ENCODE assay signal across 28 cellular contexts in genomic region chr6:73497915-73498314, GRCh38.
"Had no signal": no experiment of that assay in that cellular context is flagged by ENCODE, and none has a peak within 500 bp of the region (broad histone marks: within the 10 kb centered on the region; RNA-seq: fewer than 3 reads in every experiment).

No MANE protein-coding gene starts in this region.

- H3K4me2 ChIP-seq: neural progenitor cell had no signal

- FAIRE-seq: small intestine had no signal

- H2AFZ ChIP-seq: neural progenitor cell, parathyroid adenoma had no signal

- H3K9ac ChIP-seq: neural progenitor cell, parathyroid adenoma had no signal

- DNase-seq: natural killer cell; occipital lobe; ovary; posterior cingulate gyrus; psoas muscle; right cardiac atrium; right lobe of liver; sigmoid colon; small intestine; stimulated activated CD4-positive, alpha-beta T cell treated with anti-CD3 and anti-CD28 coated beads, Interleukin-15, amount 100 ng/mL, for 24 hours; stimulated activated CD4-positive, alpha-beta T cell treated with anti-CD3 and anti-CD28 coated beads, Interleukin-2, amount 100 ng/mL, for 24 hours; stimulated activated CD4-positive, alpha-beta T cell treated with anti-CD3 and anti-CD28 coated beads, Interleukin-2, amount 100 ng/mL, for 48 hours; stimulated activated CD4-positive, alpha-beta T cell treated with anti-CD3 and anti-CD28 coated beads, Interleukin-4, amount 100 ng/mL, for 24 hours; stimulated activated naive B cell treated with anti-CD40 and anti-IgM and Interleukin-4, amounts not matched to agents 10 μg/mL and 1 μg/mL and 100 μg/mL, for 72 hours; stimulated activated naive CD4-positive, alpha-beta T cell treated with Interleukin-2 at 50 U/mL for 16 hours; stomach; thyroid gland; trophoblast cell; upper lobe of left lung; uterus had no signal

- H3K4me1 Mint-ChIP-seq: natural killer cell; nephron; neural progenitor cell; stimulated activated effector memory CD8-positive, alpha-beta T cell treated with anti-CD3 and anti-CD28 coated beads, Interleukin-12 subunit alpha, Interleukin-12 subunit beta, amount 100 ng/mL, for 72 hours; stimulated activated naive B cell treated with anti-CD40 and anti-IgM and Interleukin-4, amounts not matched to agents 10 μg/mL and 1 μg/mL and 100 μg/mL, for 72 hours had no signal

- H3K36me3 ChIP-seq: ovary had no signal

- H3K79me2 ChIP-seq: parathyroid adenoma had no signal

- H3K36me3 Mint-ChIP-seq: natural killer cell had no signal

- ATAC-seq: natural killer cell; psoas muscle; right cardiac atrium; right lobe of liver; stimulated activated effector memory CD8-positive, alpha-beta T cell treated with anti-CD3 and anti-CD28 coated beads, Interleukin-12 subunit alpha, Interleukin-12 subunit beta, amount 100 ng/mL, for 72 hours; stimulated activated naive B cell treated with anti-CD40 and anti-IgM and Interleukin-4, amounts not matched to agents 10 μg/mL and 1 μg/mL and 100 μg/mL, for 72 hours had no signal

- H3K9me3 ChIP-seq: ovary, psoas muscle, right lobe of liver, sigmoid colon, stomach, thoracic aorta, thyroid gland, tibial nerve, upper lobe of left lung, uterus had no signal

- H3K4me1 ChIP-seq: neural progenitor cell, parathyroid adenoma, psoas muscle, right lobe of liver, sigmoid colon, stomach, thyroid gland, tibial nerve, upper lobe of left lung, uterus had no signal

- H3K4me3 ChIP-seq: neural progenitor cell, ovary, psoas muscle, right lobe of liver, sigmoid colon, stomach, thoracic aorta, thyroid gland, tibial nerve, upper lobe of left lung, uterus had no signal

- H3K27ac ChIP-seq: neural progenitor cell, ovary, parathyroid adenoma, psoas muscle, right lobe of liver, sigmoid colon, stomach, thoracic aorta, thyroid gland, tibial nerve, upper lobe of left lung, uterus had no signal

- H3K27me3 ChIP-seq: neural progenitor cell, ovary, right lobe of liver, sigmoid colon, stomach, thyroid gland, tibial nerve, upper lobe of left lung, uterus had no signal

- H3K27me3 Mint-ChIP-seq: progenitor cell of endocrine pancreas; stimulated activated naive B cell treated with anti-CD40 and anti-IgM and Interleukin-4, amounts not matched to agents 10 μg/mL and 1 μg/mL and 100 μg/mL, for 72 hours; stimulated activated naive CD8-positive, alpha-beta T cell treated with anti-CD3 and anti-CD28 coated beads, Interleukin-15, Interleukin-2, amounts not matched to agents 100 ng/mL and 50 ng/mL, for 24 hours had no signal

- H3K4me3 Mint-ChIP-seq: natural killer cell; nephron; neural progenitor cell; stimulated activated effector memory CD8-positive, alpha-beta T cell treated with anti-CD3 and anti-CD28 coated beads, Interleukin-12 subunit alpha, Interleukin-12 subunit beta, amount 100 ng/mL, for 72 hours; stimulated activated naive B cell treated with anti-CD40 and anti-IgM and Interleukin-4, amounts not matched to agents 10 μg/mL and 1 μg/mL and 100 μg/mL, for 72 hours; stimulated activated naive CD8-positive, alpha-beta T cell treated with anti-CD3 and anti-CD28 coated beads, Interleukin-15, Interleukin-2, amounts not matched to agents 100 ng/mL and 50 ng/mL, for 24 hours had no signal

- H3K9me3 Mint-ChIP-seq: natural killer cell; nephron; neural progenitor cell; stimulated activated effector memory CD8-positive, alpha-beta T cell treated with anti-CD3 and anti-CD28 coated beads, Interleukin-12 subunit alpha, Interleukin-12 subunit beta, amount 100 ng/mL, for 72 hours; stimulated activated naive B cell treated with anti-CD40 and anti-IgM and Interleukin-4, amounts not matched to agents 10 μg/mL and 1 μg/mL and 100 μg/mL, for 72 hours; stimulated activated naive CD8-positive, alpha-beta T cell treated with anti-CD3 and anti-CD28 coated beads, Interleukin-15, Interleukin-2, amounts not matched to agents 100 ng/mL and 50 ng/mL, for 24 hours had no signal

- H3K27ac Mint-ChIP-seq: natural killer cell; nephron; neural progenitor cell; progenitor cell of endocrine pancreas; stimulated activated effector memory CD8-positive, alpha-beta T cell treated with anti-CD3 and anti-CD28 coated beads, Interleukin-12 subunit alpha, Interleukin-12 subunit beta, amount 100 ng/mL, for 72 hours; stimulated activated naive CD8-positive, alpha-beta T cell treated with anti-CD3 and anti-CD28 coated beads, Interleukin-15, Interleukin-2, amounts not matched to agents 100 ng/mL and 50 ng/mL, for 24 hours had no signal
